In the genomic region with DNA sequence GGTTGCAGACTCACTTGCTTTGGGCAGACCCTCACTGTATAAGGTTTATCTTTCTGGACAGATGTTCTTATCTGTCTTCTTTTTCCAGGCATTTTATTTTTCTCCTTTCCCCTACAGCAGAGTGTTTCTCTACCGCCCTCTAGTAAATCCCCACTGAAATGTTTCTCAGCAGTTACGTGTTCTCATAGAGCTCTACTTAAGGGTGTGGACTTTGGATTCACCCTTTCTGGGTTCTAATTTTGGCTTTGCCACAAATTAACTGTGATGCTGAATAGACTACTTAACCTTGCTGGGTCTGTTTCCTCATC, we compare ENCODE assay signal across 9 cellular contexts. TPM values are rescaled to one million over a fixed set of nuclear protein-coding genes. Genes with fewer than 3 reads are reported as not detected.
DNase-seq lines count a peak whose midpoint lies in the region; ATAC-seq and TF ChIP-seq lines count a peak whose summit lies in the region.
"Had no signal": no experiment of that assay in that cellular context is flagged by ENCODE, and none has a peak within 500 bp of the region (broad histone marks: within the 10 kb centered on the region; RNA-seq: fewer than 3 reads in every experiment).

No MANE protein-coding gene starts in this region.

- H3K27me3 Mint-ChIP-seq in MCF 10A (ENCODE audit: insufficient read depth, unreplicated experiment) (no peaks in the 10 kb centered on the region), nephron (ENCODE audit: low read depth) (no peaks in the 10 kb centered on the region)

- POLR2A ChIA-PET in MCF 10A (lab: Yijun Ruan, JAX), result interaction anchor here (0.5 to 3.5 kb wide), 8 partner anchors 28 to 422 kb away, joined by 3 to 76 read pairs (median 8); a partner anchor contains a TSS

- peak; percentile 40 for TF ChIP-seq CTCF in MCF 10A (IDR thresholded peaks at IDR 0.05; ENCODE audit: unreplicated experiment)
- TF ChIP-seq CTCF in breast epithelium (IDR thresholded peaks at IDR 0.05), result no peak
- TF ChIP-seq CTCF in nephron (IDR thresholded peaks at IDR 0.05; ENCODE audit: unreplicated experiment in 3 of 3), result peak; percentile 44 to 55 (median 46)
- no peak for TF ChIP-seq CTCF in vagina (IDR thresholded peaks at IDR 0.05)

- H3K27ac ChIP-seq in breast epithelium, result no peak overlapping the region
- H3K27ac ChIP-seq in vagina, result no peak overlapping the region
- H3K27ac ChIP-seq: epithelial cell of prostate had no signal

- peak; percentile 46 for DNase-seq in MCF 10A (ENCODE audit: unreplicated experiment)
- no peak for DNase-seq in breast epithelium (ENCODE audit: low spot score in 2 of 2)
- peak; percentile 32 to 61 for DNase-seq in NCI-H524 (lab: John Stamatoyannopoulos, UW)
- DNase-seq in cerebellar cortex (ENCODE audit: low spot score), result peak; percentile 43
- DNase-seq in vagina (ENCODE audit: extremely low spot score in 2 of 2), result no peak

- no peaks in the 10 kb centered on the region for H3K9me3 ChIP-seq in breast epithelium
- H3K9me3 ChIP-seq in vagina, result no peaks in the 10 kb centered on the region

- H3K27ac Mint-ChIP-seq in MCF 10A (ENCODE audit: low read depth, unreplicated experiment) (no peak overlapping the region), nephron (peak overlapping the region in 2 of 3 experiments; percentile 6 to 10)

- peaks cover 0 to 11% of the 10 kb centered on the region in 2 donors for H3K4me1 ChIP-seq in breast epithelium
- peaks cover 22% of the 10 kb centered on the region for H3K4me1 ChIP-seq in vagina

- BruUV-seq in MCF 10A (replicated peaks; lab: Mats Ljungman, UMichigan), result no TSS peak

- H3K4me3 ChIP-seq in breast epithelium, result no peak overlapping the region
- H3K4me3 ChIP-seq in vagina, result no peak overlapping the region

- intact Hi-C loops in MCF 10A (cut with micrococcal nuclease) (loop anchor here (1.0 to 10.0 kb wide), 5 partner anchors 54 to 416 kb away; a partner anchor contains a TSS), breast epithelium (cut with DNase I; ENCODE audit: low total_unique reads) (no loop called here), vagina (cut with DNase I) (loop anchor here (5.0 to 10.0 kb wide), 2 partner anchors 54 to 156 kb away; a partner anchor contains a TSS)

- ATAC-seq in HG03442 (IDR thresholded peaks at IDR 0.05; ENCODE audit: unreplicated experiment) (no peak), GM19023 (IDR thresholded peaks at IDR 0.05; ENCODE audit: unreplicated experiment) (no peak)

- no peaks in the 10 kb centered on the region for H3K36me3 ChIP-seq in breast epithelium
- peaks cover 0 to 36% of the 10 kb centered on the region in 2 donors for H3K36me3 ChIP-seq in vagina

- H3K36me3 Mint-ChIP-seq in MCF 10A (ENCODE audit: insufficient read depth, unreplicated experiment), result peaks cover 51% of the 10 kb centered on the region
- H3K36me3 Mint-ChIP-seq in nephron (ENCODE audit: low read depth), result peaks cover 44% of the 10 kb centered on the region

- H3K27me3 ChIP-seq in breast epithelium, result no peaks in the 10 kb centered on the region
- no peaks in the 10 kb centered on the region for H3K27me3 ChIP-seq in vagina

- TF ChIP-seq POLR2A in breast epithelium (IDR thresholded peaks at IDR 0.05) (no peak), vagina (IDR thresholded peaks at IDR 0.05) (no peak)

- peaks cover 25% of the 10 kb centered on the region for H3K4me1 Mint-ChIP-seq in MCF 10A (ENCODE audit: insufficient read depth, unreplicated experiment)
- H3K4me1 Mint-ChIP-seq in nephron, result peaks cover 18% of the 10 kb centered on the region

- H3K4me3 Mint-ChIP-seq in MCF 10A (ENCODE audit: unreplicated experiment) (peak overlapping the region; percentile 84), nephron (peak overlapping the region; percentile 96 to 98 (median 97))

- H3K9me3 Mint-ChIP-seq in MCF 10A (ENCODE audit: unreplicated experiment), result no peaks in the 10 kb centered on the region
- no peaks in the 10 kb centered on the region for H3K9me3 Mint-ChIP-seq in nephron

- CTCF ChIA-PET in MCF 10A (lab: Yijun Ruan, JAX), result interaction anchor here (0.6 to 2.7 kb wide), 15 partner anchors 10 to 338 kb away, joined by 3 to 19 read pairs (median 4); a partner anchor contains a TSS

RNA-seq across cellular contexts. Expression of a gene that starts 2.0 kb away (rescaled TPM):
- 48.7 and 60.2 TPM in 2 replicates for total RNA-seq in MCF 10A (2022)
- 10 to 100 TPM; 30.1 to 74.9 (median 62.3) TPM for total RNA-seq in breast epithelium
- total RNA-seq in vagina, result 44.4 TPM

RNA-seq across cellular contexts. Expression of a gene that starts 26.3 kb away (rescaled TPM):
- total RNA-seq in MCF 10A (2022), result 213 and 219 TPM in 2 replicates
- 100 to 1,000 TPM; 107 to 135 (median 114) TPM for total RNA-seq in breast epithelium
- 82.0 TPM for total RNA-seq in vagina

RNA-seq across cellular contexts. Expression of a gene that starts 26.4 kb away (rescaled TPM):
- total RNA-seq in MCF 10A (2022) (73.9 and 80.0 TPM in 2 replicates), breast epithelium (10 to 100 TPM; 68.2 to 79.0 (median 76.0) TPM), vagina (65.1 TPM)

RNA-seq across cellular contexts. Expression of a gene that starts 54.9 kb away (rescaled TPM):
- total RNA-seq in MCF 10A (2022) (61.5 and 70.5 TPM in 2 replicates), breast epithelium (100 to 1,000 TPM in 2 of 3 donors, 10 to 100 TPM in 1; 95.2 to 128 (median 104) TPM), vagina (86.4 TPM)

RNA-seq across cellular contexts. Expression of a gene that starts 55.7 kb away (rescaled TPM):
- not detected in 2 replicates for total RNA-seq in MCF 10A (2022)
- not detected for total RNA-seq in breast epithelium
- not detected for total RNA-seq in vagina

Comparison
In these comparisons a context has a peak if more than half of its experiments do, and no peak if none do; other contexts are left out.
1. DNase-seq: peak in MCF 10A (single experiment), NCI-H524 (2 of 2) and cerebellar cortex (single experiment); none in breast epithelium (0 of 2) and vagina (0 of 2).
2. CTCF ChIP-seq: peak in MCF 10A (single experiment) and nephron (3 of 3); none in breast epithelium (0 of 3) and vagina (0 of 3).